Comparison of ENCODE assay signal across 8 cellular contexts in the genomic region with DNA sequence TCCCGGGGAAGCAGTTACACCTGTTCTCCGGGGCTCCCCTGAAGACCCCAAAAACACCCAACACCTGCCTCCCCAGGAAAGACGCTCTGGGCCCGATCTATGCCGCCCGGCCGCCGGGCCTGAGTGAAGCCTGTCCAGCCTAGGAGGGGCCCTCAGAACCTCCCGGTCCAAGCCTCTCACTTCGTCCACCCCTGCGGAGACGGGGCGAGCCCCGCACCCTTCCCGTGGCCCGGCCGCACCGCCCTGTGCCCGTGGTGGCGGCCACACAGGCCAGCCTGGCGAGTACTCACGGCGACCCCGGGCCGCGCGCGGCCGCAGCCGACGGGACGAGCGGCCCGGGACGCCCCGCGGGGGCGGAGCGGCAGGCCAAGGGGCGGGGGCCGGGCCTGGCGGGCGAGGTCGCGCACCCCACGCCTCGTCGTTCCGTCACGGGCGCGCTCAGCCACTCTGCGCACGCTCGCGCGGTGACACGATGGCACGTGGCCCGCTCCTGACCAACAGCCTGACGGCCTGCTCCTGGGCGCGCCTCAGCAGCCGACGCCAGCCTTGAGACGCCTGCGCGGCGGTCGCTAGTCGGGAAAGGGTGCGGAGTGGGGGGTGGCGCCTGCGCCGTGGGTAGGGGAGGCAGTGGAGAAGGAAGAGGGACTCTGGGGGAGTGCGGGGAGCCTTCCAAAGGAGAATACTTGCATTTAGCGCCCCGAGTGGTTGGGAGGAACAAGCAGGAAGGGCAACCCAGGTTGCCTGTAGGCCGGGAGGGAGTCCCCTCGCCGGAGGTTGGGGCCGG. TPM values are rescaled to one million over a fixed set of nuclear protein-coding genes. Genes with fewer than 3 reads are reported as not detected.
A peak's percentile ranks its signal among the peaks of the same experiment; 100 is the strongest.
DNase-seq lines count a peak whose midpoint lies in the region; ATAC-seq and TF ChIP-seq lines count a peak whose summit lies in the region.

A gene with protein sequence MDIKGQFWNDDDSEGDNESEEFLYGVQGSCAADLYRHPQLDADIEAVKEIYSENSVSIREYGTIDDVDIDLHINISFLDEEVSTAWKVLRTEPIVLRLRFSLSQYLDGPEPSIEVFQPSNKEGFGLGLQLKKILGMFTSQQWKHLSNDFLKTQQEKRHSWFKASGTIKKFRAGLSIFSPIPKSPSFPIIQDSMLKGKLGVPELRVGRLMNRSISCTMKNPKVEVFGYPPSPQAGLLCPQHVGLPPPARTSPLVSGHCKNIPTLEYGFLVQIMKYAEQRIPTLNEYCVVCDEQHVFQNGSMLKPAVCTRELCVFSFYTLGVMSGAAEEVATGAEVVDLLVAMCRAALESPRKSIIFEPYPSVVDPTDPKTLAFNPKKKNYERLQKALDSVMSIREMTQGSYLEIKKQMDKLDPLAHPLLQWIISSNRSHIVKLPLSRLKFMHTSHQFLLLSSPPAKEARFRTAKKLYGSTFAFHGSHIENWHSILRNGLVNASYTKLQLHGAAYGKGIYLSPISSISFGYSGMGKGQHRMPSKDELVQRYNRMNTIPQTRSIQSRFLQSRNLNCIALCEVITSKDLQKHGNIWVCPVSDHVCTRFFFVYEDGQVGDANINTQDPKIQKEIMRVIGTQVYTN (minus strand): TSS at position 342 of the 784 bp plus-strand sequence. CDS start 5,077 bp downstream, outside the sequence.

- H3K4me1 Mint-ChIP-seq in CD14-positive monocyte: peaks cover 27% of the 10 kb centered on the region
- H3K4me1 Mint-ChIP-seq in activated CD4-positive, alpha-beta memory T cell treated with anti-CD3 and anti-CD28 coated beads for 36 hours (ENCODE audit: low read depth): peaks cover 33% of the 10 kb centered on the region

- H3K27ac ChIP-seq in dorsolateral prefrontal cortex: peak within 1 kb of the TSS; percentile 18 to 96 (median 87)
- H3K27ac ChIP-seq in right lobe of liver: peak within 1 kb of the TSS; percentile 58 to 65 (median 60)

- TF ChIP-seq CTCF in CD14-positive monocyte (IDR thresholded peaks at IDR 0.05) (peak; percentile 78), dorsolateral prefrontal cortex (IDR thresholded peaks at IDR 0.05 in 54 of 56, conservative IDR thresholded peaks at IDR 0.05 in 2 of 56; ENCODE audit: low read depth in 1 of 56, partially characterized antibody in 56 of 56) (peak; percentile 71 to 98 (median 89)), right lobe of liver (IDR thresholded peaks at IDR 0.05) (peak; percentile 38 to 62 (median 51))

- WGBS in right lobe of liver (ENCODE audit: insufficient coverage, low coverage, low lambda C conversion rate, missing lambda C conversion rate): 11% methylated on average over 23 of the region's 82 CpGs

- H3K36me3 Mint-ChIP-seq in CD14-positive monocyte: peaks cover 16 to 34% of the 10 kb centered on the region in 2 donors
- peaks cover 9% of the 10 kb centered on the region for H3K36me3 Mint-ChIP-seq in activated CD4-positive, alpha-beta memory T cell treated with anti-CD3 and anti-CD28 coated beads for 36 hours

- peaks cover 2 to 7% (median 5%) of the 10 kb centered on the region in 3 donors for H3K27me3 Mint-ChIP-seq in CD14-positive monocyte (ENCODE audit: low read depth in 3 of 3)
- H3K27me3 Mint-ChIP-seq in activated CD4-positive, alpha-beta memory T cell treated with anti-CD3 and anti-CD28 coated beads for 36 hours: no peaks in the 10 kb centered on the region

- POLR2A ChIA-PET in activated CD4-positive, alpha-beta memory T cell treated with anti-CD3 and anti-CD28 coated beads for 36 hours (lab: Charles Lee): interaction anchor here (0.6 to 2.6 kb wide), 4 partner anchors 9 to 62 kb away, joined by 3 to 28 read pairs (median 4); a partner anchor contains a TSS

- H3K27me3 ChIP-seq in dorsolateral prefrontal cortex: no peaks in the 10 kb centered on the region
- no peaks in the 10 kb centered on the region for H3K27me3 ChIP-seq in right lobe of liver

- peak; percentile 65 for TF ChIP-seq POLR2A in right lobe of liver (IDR thresholded peaks at IDR 0.05)

- no peaks in the 10 kb centered on the region for H3K36me3 ChIP-seq in right lobe of liver

- CTCF ChIA-PET in activated CD4-positive, alpha-beta memory T cell treated with anti-CD3 and anti-CD28 coated beads for 36 hours (lab: Charles Lee): interaction anchor here (0.9 to 2.7 kb wide), 5 partner anchors 40 to 191 kb away, joined by 3 to 19 read pairs (median 5); a partner anchor contains a TSS

- H3K4me3 ChIP-seq in dorsolateral prefrontal cortex (peak within 1 kb of the TSS; percentile 66 to 99 (median 93)), right lobe of liver (peak within 1 kb of the TSS; percentile 65 to 70 (median 68))

- peak within 1 kb of the TSS; percentile 85 to 92 for H3K4me3 Mint-ChIP-seq in CD14-positive monocyte
- H3K4me3 Mint-ChIP-seq in activated CD4-positive, alpha-beta memory T cell treated with anti-CD3 and anti-CD28 coated beads for 36 hours: peak within 1 kb of the TSS; percentile 84

- intact Hi-C loops in CD14-positive monocyte (cut with micrococcal nuclease): loop anchor here (1.0 to 5.0 kb wide), 4 partner anchors 40 to 154 kb away; a partner anchor contains a TSS
- intact Hi-C loops in activated CD4-positive, alpha-beta memory T cell treated with anti-CD3 and anti-CD28 coated beads for 36 hours (cut with micrococcal nuclease): loop anchor here (1.0 to 5.0 kb wide), 5 partner anchors 44 to 200 kb away; a partner anchor contains a TSS
- intact Hi-C loops in dorsolateral prefrontal cortex (cut with DNase I): loop anchor here (1.0 to 2.0 kb wide), 4 partner anchors 42 to 202 kb away; a partner anchor contains a TSS
- intact Hi-C loops in right lobe of liver (cut with DNase I): no loop called here

- ATAC-seq in GM19351 (IDR thresholded peaks at IDR 0.05; ENCODE audit: unreplicated experiment) (peak; percentile 94), HG03521 (IDR thresholded peaks at IDR 0.05; ENCODE audit: unreplicated experiment) (peak; percentile 98), right lobe of liver (peak; percentile 97 to 98 (median 98))

- H3K9me3 ChIP-seq in right lobe of liver: no peaks in the 10 kb centered on the region

- no peaks in the 10 kb centered on the region for H3K4me1 ChIP-seq in right lobe of liver

- DNase-seq in CD14-positive monocyte (ENCODE audit: low spot score) (peak; percentile 99), NCI-H748 treated with DMSO at 0.1 percent for 48 hours (lab: John Stamatoyannopoulos, UW) (peak; percentile 69), dorsolateral prefrontal cortex (peak; percentile 95 to 98 (median 97)), right lobe of liver (peak; percentile 94 to 97 (median 97))
- peak; percentile 99 for DNase-seq in activated CD4-positive, alpha-beta memory T cell treated with anti-CD3 and anti-CD28 coated beads for 36 hours
- DNase-seq in stimulated activated CD4-positive, alpha-beta T cell treated with anti-CD3 and anti-CD28 coated beads, Interleukin-4, amount 100 ng/mL, for 4 hours: peak; percentile 96 to 99

- peaks cover 0 to 2% (median 0%) of the 10 kb centered on the region in 7 donors for H3K9me3 Mint-ChIP-seq in CD14-positive monocyte
- H3K9me3 Mint-ChIP-seq in activated CD4-positive, alpha-beta memory T cell treated with anti-CD3 and anti-CD28 coated beads for 36 hours: no peaks in the 10 kb centered on the region

- peak within 1 kb of the TSS; percentile 83 to 93 (median 88) for H3K27ac Mint-ChIP-seq in CD14-positive monocyte
- peak within 1 kb of the TSS; percentile 89 for H3K27ac Mint-ChIP-seq in activated CD4-positive, alpha-beta memory T cell treated with anti-CD3 and anti-CD28 coated beads for 36 hours

RNA-seq across cellular contexts. Expression of the gene that starts here (rescaled TPM):
- polyA plus RNA-seq in CD14-positive monocyte: 10 to 100 TPM; 12.9 to 13.5 TPM
- 10 to 100 TPM; 42.8 to 44.5 TPM for total RNA-seq in activated CD4-positive, alpha-beta memory T cell treated with anti-CD3 and anti-CD28 coated beads for 36 hours
- 100 to 1,000 TPM in 108 of 120 experiments, 10 to 100 TPM in 12; 89.7 to 152 (median 117) TPM for total RNA-seq in dorsolateral prefrontal cortex
- 10 to 100 TPM in 4 of 6 experiments, 1 to 10 TPM in 2; 7.9 to 23.0 (median 13.1) TPM for total RNA-seq in right lobe of liver

Comparison
In these comparisons a context has a peak if more than half of its experiments do, and no peak if none do; other contexts are left out.
1. Peak in every context shown above with its lines: DNase-seq, ATAC-seq, H3K4me3 ChIP-seq and H3K27ac ChIP-seq.
2. intact Hi-C loops: an anchor here in CD14-positive monocyte (1.0 to 5.0 kb wide), activated CD4-positive, alpha-beta memory T cell treated with anti-CD3 and anti-CD28 coated beads for 36 hours (1.0 to 5.0 kb wide) and dorsolateral prefrontal cortex (1.0 to 2.0 kb wide); none called in right lobe of liver.